ENCODE assay signal across 15 cellular contexts in the genomic region with DNA sequence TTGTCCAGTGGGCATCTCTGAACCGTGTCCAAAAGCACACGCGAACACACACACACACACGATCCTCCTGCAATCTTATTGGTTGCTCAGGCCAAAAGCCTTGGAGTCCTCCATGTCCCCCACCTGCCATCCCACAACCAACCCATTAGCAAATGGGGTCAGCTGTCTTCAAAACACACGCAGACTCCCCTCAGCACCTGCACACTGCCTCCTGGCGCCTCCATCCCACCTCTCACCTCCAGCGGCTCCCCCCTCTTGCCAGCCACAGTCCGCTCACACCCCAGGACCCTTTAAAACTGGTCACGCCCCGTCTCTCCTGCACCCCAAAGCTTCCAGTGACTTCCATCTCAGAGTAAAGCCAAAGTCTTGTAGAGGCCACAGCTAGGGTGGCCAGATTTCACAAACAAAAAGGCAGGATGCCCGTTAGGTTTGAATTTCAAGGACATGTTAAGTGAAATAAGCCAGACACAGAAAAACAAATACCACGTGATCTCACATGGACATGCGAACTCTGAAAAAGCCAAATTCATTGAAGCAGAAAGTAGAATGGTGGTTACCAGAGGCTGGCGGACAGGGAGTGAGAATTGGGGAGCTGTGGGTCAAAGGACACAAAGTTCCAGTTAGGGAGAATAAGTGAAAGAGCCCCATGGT. TPM values are rescaled to one million over a fixed set of nuclear protein-coding genes. Genes with fewer than 3 reads are reported as not detected.
DNase-seq lines count a peak whose midpoint lies in the region; ATAC-seq, FAIRE-seq and TF ChIP-seq lines count a peak whose summit lies in the region.
"Not testable (repeated sequence)": the region's sequence is repeated elsewhere in the genome, so short reads cannot be mapped to it uniquely, and the experiment has no call there.
"Had no signal": no experiment of that assay in that cellular context is flagged by ENCODE, and none has a peak within 500 bp of the region (broad histone marks: within the 10 kb centered on the region; RNA-seq: fewer than 3 reads in every experiment).

No MANE protein-coding gene starts in this region.

- peak overlapping the region; percentile 67 for H3K4me2 ChIP-seq in BLaER1
- 0 out of 2 replicates have a peak overlapping the region, but pooled peaks have one; percentile 27 for H3K4me2 ChIP-seq in PC-9
- H3K4me2 ChIP-seq in H1 (ENCODE audit: insufficient read depth in 1 of 2, low read depth in 2 of 2, low read length in 2 of 2), result not testable (repeated sequence)

- TF ChIP-seq EP300 in H1 (IDR thresholded peaks at IDR 0.05; ENCODE audit: borderline replicate concordance in 1 of 2, low read depth in 2 of 2, low read length in 2 of 2); ovary (IDR thresholded peaks at IDR 0.05): not testable (repeated sequence)

- H3K4me1 ChIP-seq in BLaER1, result peaks cover 17% of the 10 kb centered on the region
- not testable (repeated sequence) for H3K4me1 ChIP-seq in PC-9 (replicated peaks; ENCODE audit: insufficient read depth); H1 (replicated peaks in 1 of 4; ENCODE audit: control insufficient read depth in 3 of 4, insufficient read depth in 4 of 4, low read length in 3 of 4); right atrium auricular region; right lobe of liver
- H3K4me1 ChIP-seq in ovary (ENCODE audit: insufficient read depth), result peaks cover 10% of the 10 kb centered on the region

- H3K9me2 ChIP-seq in PC-9 (ENCODE audit: insufficient read depth), result not testable (repeated sequence)

- H3K36me3 Mint-ChIP-seq in activated CD8-positive, alpha-beta memory T cell treated with anti-CD3 and anti-CD28 coated beads, Interleukin-2, amount 10 ng/mL, durations not matched to agents 7 days and 5 days, result not testable (repeated sequence)

- H2AK5ac ChIP-seq in H1 (ENCODE audit: low read depth, low read length), result 0 out of 2 replicates have a peak overlapping the region, but pooled peaks have one; percentile 90

- H3K4ac ChIP-seq in H1 (replicated peaks; ENCODE audit: insufficient read length, low read depth, low read length), result not testable (repeated sequence)

- POLR2A ChIA-PET in PC-9 (lab: Charles Lee; ENCODE audit: unreplicated experiment); H1 (lab: Charles Lee; ENCODE audit: partially characterized antibody): not testable (repeated sequence)

- 83% methylated on average over 14 of the region's 14 CpGs; no CpG with 5 or more reads in 1 of the 2 experiments for WGBS in H1 (ENCODE audit: extremely low coverage in 1 of 2, insufficient coverage in 1 of 2, insufficient read length in 1 of 2, insufficient replicate concordance in 2 of 2, low coverage in 1 of 2, low lambda C conversion rate in 2 of 2, missing lambda C conversion rate in 1 of 2), 2 experiments
- WGBS in right lobe of liver (ENCODE audit: insufficient coverage, low coverage, low lambda C conversion rate, missing lambda C conversion rate), result 24% methylated on average over 4 of the region's 14 CpGs
- WGBS in ovary, 3 donors, result 26 to 55% (median 37%) methylated on average over 14 of the region's 14 CpGs

- not testable (repeated sequence) for ATAC-seq in activated CD8-positive, alpha-beta memory T cell treated with anti-CD3 and anti-CD28 coated beads, Interleukin-2, amount 10 ng/mL, durations not matched to agents 7 days and 5 days
- ATAC-seq in right lobe of liver, result peak; percentile 66 to 82 (median 77)

- H3K27ac Mint-ChIP-seq in activated CD8-positive, alpha-beta memory T cell treated with anti-CD3 and anti-CD28 coated beads, Interleukin-2, amount 10 ng/mL, durations not matched to agents 7 days and 5 days, result not testable (repeated sequence)

- H3K23ac ChIP-seq in H1 (ENCODE audit: insufficient read length), result not testable (repeated sequence)

- CTCF ChIA-PET in PC-9 (lab: Charles Lee); activated CD8-positive, alpha-beta memory T cell treated with anti-CD3 and anti-CD28 coated beads, Interleukin-2, amount 10 ng/mL, durations not matched to agents 7 days and 5 days (lab: Charles Lee): not testable (repeated sequence)
- CTCF ChIA-PET in H1 (lab: Charles Lee; ENCODE audit: partially characterized antibody), result interaction anchor here (1.1 kb wide), 1 partner anchor 41 kb away, joined by 3 read pairs; no protein-coding TSS in a partner anchor

- H2BK5ac ChIP-seq in H1 (ENCODE audit: low read depth, low read length), result not testable (repeated sequence)

- H3K27me3 Mint-ChIP-seq in activated CD8-positive, alpha-beta memory T cell treated with anti-CD3 and anti-CD28 coated beads, Interleukin-2, amount 10 ng/mL, durations not matched to agents 7 days and 5 days, result not testable (repeated sequence)

- not testable (repeated sequence) for H4K8ac ChIP-seq in H1 (ENCODE audit: extremely low read depth, insufficient read depth, low read length)

- TF ChIP-seq POLR2A in H1 (IDR thresholded peaks at IDR 0.05; ENCODE audit: control extremely low read depth in 1 of 2, low read depth in 2 of 2, low read length in 2 of 2); right lobe of liver (IDR thresholded peaks at IDR 0.05); ovary (IDR thresholded peaks at IDR 0.05): not testable (repeated sequence)

- H4K5ac ChIP-seq in H1 (ENCODE audit: insufficient read length, low read depth, low read length), result not testable (repeated sequence)

- intact Hi-C loops in PC-9 (cut with micrococcal nuclease; ENCODE audit: unreplicated experiment); right lobe of liver (cut with DNase I); ovary (cut with DNase I): not testable (repeated sequence)

- not testable (repeated sequence) for H3K27ac ChIP-seq in BLaER1; PC-9; H1 (ENCODE audit: low read depth, low read length); right atrium auricular region
- H3K27ac ChIP-seq in right lobe of liver, result peak overlapping the region in 2 of 3 donors; percentile 73 to 84
- H3K27ac ChIP-seq in ovary, result peak overlapping the region in 1 of 2 donors; percentile 61

- not testable (repeated sequence) for H4K91ac ChIP-seq in H1 (replicated peaks; ENCODE audit: insufficient read length, low read length)

- FAIRE-seq in H1 (lab: Jason Lieb, UNC), result not testable (repeated sequence)

- not testable (repeated sequence) for H3K9me3 Mint-ChIP-seq in activated CD8-positive, alpha-beta memory T cell treated with anti-CD3 and anti-CD28 coated beads, Interleukin-2, amount 10 ng/mL, durations not matched to agents 7 days and 5 days (ENCODE audit: low read depth)

- TF ChIP-seq CTCF in PC-9 (conservative IDR thresholded peaks at IDR 0.05); H1 (IDR thresholded peaks at IDR 0.05; ENCODE audit: control extremely low read depth in 1 of 3, insufficient read depth in 1 of 3, low read depth in 1 of 3, low read length in 3 of 3); right atrium auricular region (IDR thresholded peaks at IDR 0.05); right lobe of liver (IDR thresholded peaks at IDR 0.05); ovary (IDR thresholded peaks at IDR 0.05): not testable (repeated sequence)

- not testable (repeated sequence) for H3K23me2 ChIP-seq in H1 (ENCODE audit: low read depth, low read length)

- H2BK12ac ChIP-seq in H1 (ENCODE audit: low read depth, low read length), result 0 out of 2 replicates have a peak overlapping the region, but pooled peaks have one; percentile 27

- not testable (repeated sequence) for H3F3A ChIP-seq in PC-9 (ENCODE audit: insufficient read depth, low read depth)

- H2AFZ ChIP-seq in PC-9; H1 (ENCODE audit: low read length): not testable (repeated sequence)

- not testable (repeated sequence) for H3K4me1 Mint-ChIP-seq in activated CD8-positive, alpha-beta memory T cell treated with anti-CD3 and anti-CD28 coated beads, Interleukin-2, amount 10 ng/mL, durations not matched to agents 7 days and 5 days

- not testable (repeated sequence) for H3K56ac ChIP-seq in H1 (replicated peaks; ENCODE audit: insufficient read length, low read depth, low read length)

- not testable (repeated sequence) for TF ChIP-seq RAD21 in H1 (IDR thresholded peaks at IDR 0.05 in 1 of 2, conservative IDR thresholded peaks at IDR 0.05 in 1 of 2; ENCODE audit: low read depth in 2 of 2, low read length in 2 of 2)

- H3K79me2 ChIP-seq in PC-9 (ENCODE audit: low read depth); H1 (ENCODE audit: control insufficient read depth in 1 of 2, insufficient read depth in 2 of 2, low read length in 2 of 2): not testable (repeated sequence)

- not testable (repeated sequence) for H2BK120ac ChIP-seq in H1 (replicated peaks; ENCODE audit: low read depth, low read length)

- H3K14ac ChIP-seq in H1 (ENCODE audit: insufficient read length), result not testable (repeated sequence)

- not testable (repeated sequence) for DNase-seq in PC-9, right lobe of liver
- DNase-seq in activated CD8-positive, alpha-beta memory T cell treated with anti-CD3 and anti-CD28 coated beads, Interleukin-2, amount 10 ng/mL, durations not matched to agents 7 days and 5 days, result peak; percentile 22
- peak in 1 of 2 experiments; percentile 40 for DNase-seq in H1 (ENCODE audit: low read depth in 1 of 2, low spot score in 2 of 2)
- DNase-seq in right atrium auricular region (ENCODE audit: low spot score), result peak; percentile 26
- peak in 4 of 5 donors; percentile 27 to 54 (median 30) for DNase-seq in ovary

- H3K36me3 ChIP-seq in BLaER1; PC-9 (ENCODE audit: low read depth); H1 (ENCODE audit: control insufficient read depth in 2 of 4, insufficient read depth in 4 of 4, low read length in 3 of 4); right atrium auricular region; right lobe of liver; ovary: not testable (repeated sequence)

- not testable (repeated sequence) for H3K18ac ChIP-seq in H1 (ENCODE audit: extremely low read depth, low read length)

- H3K4me3 Mint-ChIP-seq in activated CD8-positive, alpha-beta memory T cell treated with anti-CD3 and anti-CD28 coated beads, Interleukin-2, amount 10 ng/mL, durations not matched to agents 7 days and 5 days, result not testable (repeated sequence)

- not testable (repeated sequence) for H3K9me3 ChIP-seq in BLaER1; PC-9 (ENCODE audit: insufficient read depth, low read depth); H1 (ENCODE audit: insufficient read depth in 2 of 2, low read depth in 1 of 2, low read length in 1 of 2); right atrium auricular region; right lobe of liver; ovary

- not testable (repeated sequence) for BruUV-seq in PC-9 (replicated peaks; lab: Mats Ljungman, UMichigan)

- H3K79me1 ChIP-seq in H1 (ENCODE audit: low read depth, low read length), result not testable (repeated sequence)

- not testable (repeated sequence) for H3K27me3 ChIP-seq in BLaER1; PC-9 (ENCODE audit: insufficient read depth, low read depth); H1 (replicated peaks in 1 of 4; ENCODE audit: control insufficient read depth in 3 of 4, extremely low read depth in 1 of 4, insufficient read depth in 3 of 4, low read length in 3 of 4); right atrium auricular region; right lobe of liver; ovary

- not testable (repeated sequence) for H3K4me3 ChIP-seq in BLaER1; PC-9; H1 (ENCODE audit: extremely low read depth in 1 of 4, insufficient read depth in 2 of 4, low read depth in 3 of 4, low read length in 4 of 4); right atrium auricular region; right lobe of liver; ovary

- not testable (repeated sequence) for H2BK20ac ChIP-seq in H1 (ENCODE audit: low read length)

- H3K9ac ChIP-seq in BLaER1; H1 (replicated peaks in 1 of 4; ENCODE audit: extremely low read depth in 1 of 4, low read depth in 3 of 4, low read length in 3 of 4): not testable (repeated sequence)

- H2BK15ac ChIP-seq in H1 (ENCODE audit: low read length), result not testable (repeated sequence)

- H4K20me1 ChIP-seq in BLaER1; PC-9 (ENCODE audit: insufficient read depth); H1 (replicated peaks in 1 of 2; ENCODE audit: control insufficient read depth in 1 of 2, insufficient read depth in 2 of 2, low read length in 2 of 2): not testable (repeated sequence)

RNA-seq across cellular contexts. Expression of gene CPLX2, which starts 37.8 kb away (rescaled TPM):
- total RNA-seq in PC-9 (2021), result not detected in 2 replicates
- not detected for total RNA-seq in activated CD8-positive, alpha-beta memory T cell treated with anti-CD3 and anti-CD28 coated beads, Interleukin-2, amount 10 ng/mL, durations not matched to agents 7 days and 5 days
- 0.32 and 0.42 TPM in 2 replicates for total RNA-seq in H1 (2021; fragmentation: NEBNext Ultra II Directional; extraction: Animal tissue kit (Norgen Biotek cat#: 25700))
- polyA plus RNA-seq in H1 (2011; rRNA removed), result 0.28 and 0.35 TPM in 2 replicates
- 0.40 TPM for polyA plus RNA-seq in H1 (2011; cell fraction: cytosol; rRNA removed)
- polyA plus RNA-seq in H1 (2011; cell fraction: nucleus; rRNA removed), result 0.24 TPM
- 0.39 to 1.3 TPM (median 0.99 TPM) in 4 replicates for polyA plus RNA-seq in H1 (2012, experiment 1 of 2)
- polyA plus RNA-seq in H1 (2012, experiment 2 of 2), result 0.55 TPM
- polyA plus RNA-seq in H1 (2013, experiment 1 of 2), result 0.14 TPM
- polyA plus RNA-seq in H1 (2013, experiment 2 of 2), result 0.18 TPM
- 0.32 and 0.37 TPM in 2 replicates for polyA minus RNA-seq in H1 (2011; rRNA and poly(A)+ RNA removed)
- polyA minus RNA-seq in H1 (2011; cell fraction: cytosol; rRNA and poly(A)+ RNA removed), result not detected
- polyA minus RNA-seq in H1 (2011; cell fraction: nucleus; rRNA and poly(A)+ RNA removed), result not detected
- total RNA-seq in right atrium auricular region, result not detected
- total RNA-seq in right lobe of liver, result under 1 TPM in 2 of 6 experiments, not detected in 4; 0.18 to 0.56 TPM
- total RNA-seq in ovary, result under 1 TPM in 1 of 7 donors, not detected in 6; 0.26 TPM
- not detected for polyA plus RNA-seq in ovary
- total RNA-seq: A172; CD4-positive, alpha-beta T cell; Daoy; G401; HFFc6; HT1080; K562; M059J had no signal
- polyA plus RNA-seq: K562 had no signal

RNA-seq across cellular contexts. Expression of gene THOC3, which starts 59.0 kb away (rescaled TPM):
- total RNA-seq in PC-9 (2021) (82.5 and 83.7 TPM in 2 replicates), right atrium auricular region (10 to 100 TPM; 11.4 to 20.9 TPM), right lobe of liver (10 to 100 TPM; 12.0 to 26.6 (median 21.9) TPM), ovary (10 to 100 TPM; 21.3 to 53.9 (median 32.5) TPM)
- total RNA-seq in activated CD8-positive, alpha-beta memory T cell treated with anti-CD3 and anti-CD28 coated beads, Interleukin-2, amount 10 ng/mL, durations not matched to agents 7 days and 5 days, result 10 to 100 TPM; 61.0 to 69.4 TPM
- total RNA-seq in H1 (2021; fragmentation: NEBNext Ultra II Directional; extraction: Animal tissue kit (Norgen Biotek cat#: 25700)), result 82.7 and 87.1 TPM in 2 replicates
- polyA plus RNA-seq in H1 (2011; rRNA removed) (60.2 and 65.9 TPM in 2 replicates), ovary (10 to 100 TPM; 28.0 to 47.9 TPM)
- polyA plus RNA-seq in H1 (2011; cell fraction: cytosol; rRNA removed), result 81.4 TPM
- polyA plus RNA-seq in H1 (2011; cell fraction: nucleus; rRNA removed), result 45.0 TPM
- 48.5 to 102 TPM (median 78.4 TPM) in 4 replicates for polyA plus RNA-seq in H1 (2012, experiment 1 of 2)
- 42.7 TPM for polyA plus RNA-seq in H1 (2012, experiment 2 of 2)
- polyA plus RNA-seq in H1 (2013, experiment 1 of 2), result 39.7 TPM
- polyA plus RNA-seq in H1 (2013, experiment 2 of 2), result 45.8 TPM
- polyA minus RNA-seq in H1 (2011; rRNA and poly(A)+ RNA removed), result 178 and 217 TPM in 2 replicates
- polyA minus RNA-seq in H1 (2011; cell fraction: cytosol; rRNA and poly(A)+ RNA removed), result 56.9 TPM
- 90.4 TPM for polyA minus RNA-seq in H1 (2011; cell fraction: nucleus; rRNA and poly(A)+ RNA removed)
